In the genomic region with DNA sequence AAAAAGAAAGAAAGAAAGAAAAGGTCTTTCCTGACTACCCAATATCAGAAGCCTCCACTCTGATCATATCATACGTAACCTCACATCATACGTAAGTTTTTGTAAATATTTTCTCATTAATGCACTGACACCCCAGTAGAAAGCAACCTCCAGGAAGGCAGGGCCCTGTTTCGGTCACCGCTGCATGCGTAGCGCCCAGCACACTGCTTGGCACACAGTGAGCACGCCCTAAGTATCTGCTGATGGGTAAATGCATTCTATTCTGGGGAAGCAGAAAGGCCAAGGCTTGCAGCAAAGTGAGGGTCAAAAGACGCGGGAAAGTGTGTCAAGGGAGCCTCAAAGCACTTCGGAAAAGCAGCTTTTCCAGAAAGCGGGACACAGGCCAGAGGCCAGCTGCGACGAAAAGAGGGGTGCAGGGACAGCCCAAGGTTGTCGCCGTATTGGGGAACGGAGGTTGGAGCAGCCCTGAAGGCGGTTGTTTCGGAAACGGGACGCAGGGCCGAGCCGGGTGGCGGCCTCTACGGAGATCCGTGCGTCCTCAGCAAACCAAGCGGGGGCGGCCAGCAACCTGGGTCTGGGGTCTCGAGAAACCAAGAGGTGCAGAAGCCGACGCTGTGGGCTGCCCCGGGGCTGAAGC, we compare ENCODE assay signal across 8 cellular contexts. TPM values are rescaled to one million over a fixed set of nuclear protein-coding genes. Genes with fewer than 3 reads are reported as not detected.
DNase-seq lines count a peak whose midpoint lies in the region; ATAC-seq, FAIRE-seq and TF ChIP-seq lines count a peak whose summit lies in the region.

No MANE protein-coding gene starts in this region.

- H3K27ac Mint-ChIP-seq in activated naive CD4-positive, alpha-beta T cell treated with anti-CD3 and anti-CD28 coated beads, Interleukin-2, amount 50 U/mL, for 72 hours = peak overlapping the region; percentile 89 to 100

- peak overlapping the region; percentile 50 to 98 for H3K9ac ChIP-seq in kidney (ENCODE audit: low read length in 2 of 2)

- no peaks in the 10 kb centered on the region for H3K9me3 Mint-ChIP-seq in activated naive CD4-positive, alpha-beta T cell treated with anti-CD3 and anti-CD28 coated beads, Interleukin-2, amount 50 U/mL, for 72 hours

- H3K36me3 ChIP-seq in kidney (ENCODE audit: control insufficient read depth in 1 of 2, insufficient read depth in 2 of 2, low read length in 2 of 2) = peaks cover 12 to 19% of the 10 kb centered on the region in 2 donors

- FAIRE-seq in kidney (lab: Jason Lieb, UNC) = no peak

- H3K9me3 ChIP-seq in kidney (ENCODE audit: control insufficient read depth in 1 of 2, low read length in 2 of 2) = no peaks in the 10 kb centered on the region

- peaks cover 0 to 18% of the 10 kb centered on the region in 2 donors for H3K4me1 ChIP-seq in kidney (ENCODE audit: control insufficient read depth in 1 of 2, insufficient read depth in 1 of 2, low read depth in 1 of 2, low read length in 2 of 2)

- TF ChIP-seq CTCF in C4-2B (conservative IDR thresholded peaks at IDR 0.05) (no peak), kidney (IDR thresholded peaks at IDR 0.05; ENCODE audit: borderline replicate concordance, extremely low read depth, insufficient read depth) (no peak)

- peaks cover 6 to 10% of the 10 kb centered on the region in 2 donors for H3K36me3 Mint-ChIP-seq in activated naive CD4-positive, alpha-beta T cell treated with anti-CD3 and anti-CD28 coated beads, Interleukin-2, amount 50 U/mL, for 72 hours

- H3K4me3 ChIP-seq in kidney (ENCODE audit: low read length in 2 of 2) = peak overlapping the region; percentile 95 to 96

- H3K27ac ChIP-seq in C4-2B = peak overlapping the region; percentile 95
- peak overlapping the region in 1 of 2 donors; percentile 90 for H3K27ac ChIP-seq in kidney (ENCODE audit: low read depth in 2 of 2, low read length in 2 of 2)
- H3K27ac ChIP-seq in temporal lobe (ENCODE audit: low read depth, low read length) = peak overlapping the region; percentile 86

- peak in 1 of 2 donors; percentile 6 for DNase-seq in activated naive CD4-positive, alpha-beta T cell treated with anti-CD3 and anti-CD28 coated beads, Interleukin-2, amount 50 U/mL, for 72 hours (ENCODE audit: low spot score in 2 of 2)
- no peak for DNase-seq in kidney

- intact Hi-C loops in kidney (cut with DNase I) = no loop called here

- ATAC-seq in HG02588 (IDR thresholded peaks at IDR 0.05; ENCODE audit: unreplicated experiment) (peak; percentile 16), HG02840 (IDR thresholded peaks at IDR 0.05; ENCODE audit: low FRiP score, unreplicated experiment) (no peak), HG03442 (IDR thresholded peaks at IDR 0.05; ENCODE audit: unreplicated experiment) (no peak), GM21786 (IDR thresholded peaks at IDR 0.05; ENCODE audit: unreplicated experiment) (no peak)
- ATAC-seq in activated naive CD4-positive, alpha-beta T cell treated with anti-CD3 and anti-CD28 coated beads, Interleukin-2, amount 50 U/mL, for 72 hours = peak; percentile 8 to 11

RNA-seq across cellular contexts. Expression of a gene that starts 0.5 kb away (rescaled TPM):
- total RNA-seq in activated naive CD4-positive, alpha-beta T cell treated with anti-CD3 and anti-CD28 coated beads, Interleukin-2, amount 50 U/mL, for 72 hours = 10 to 100 TPM; 55.1 to 55.4 TPM
- total RNA-seq in kidney (53.1 TPM), temporal lobe (17.5 TPM)
- 34.7 TPM for polyA plus RNA-seq in kidney (ENCODE audit: insufficient read depth, low read depth, low replicate concordance)

RNA-seq across cellular contexts. Expression of a gene that starts 0.8 kb away (rescaled TPM):
- total RNA-seq in activated naive CD4-positive, alpha-beta T cell treated with anti-CD3 and anti-CD28 coated beads, Interleukin-2, amount 50 U/mL, for 72 hours = 10 to 100 TPM; 36.0 to 62.2 TPM
- 69.8 TPM for total RNA-seq in kidney
- polyA plus RNA-seq in kidney (ENCODE audit: insufficient read depth, low read depth, low replicate concordance) = 12.3 TPM
- total RNA-seq in temporal lobe = 24.6 TPM

RNA-seq across cellular contexts. Expression of a gene that starts 46.7 kb away (rescaled TPM):
- not detected for total RNA-seq in activated naive CD4-positive, alpha-beta T cell treated with anti-CD3 and anti-CD28 coated beads, Interleukin-2, amount 50 U/mL, for 72 hours
- total RNA-seq in kidney = 1.5 TPM
- polyA plus RNA-seq in kidney (ENCODE audit: insufficient read depth, low read depth, low replicate concordance) = 10.1 TPM
- total RNA-seq in temporal lobe = 0.25 TPM

Comparison
In these comparisons a context has a peak if more than half of its experiments do, and no peak if none do; other contexts are left out.
1. ATAC-seq: peak in HG02588 (single experiment) and activated naive CD4-positive, alpha-beta T cell treated with anti-CD3 and anti-CD28 coated beads, Interleukin-2, amount 50 U/mL, for 72 hours (2 of 2); none in HG02840 (single experiment), HG03442 (single experiment) and GM21786 (single experiment).